ENCODE assay signal across 20 cellular contexts in the genomic region with DNA sequence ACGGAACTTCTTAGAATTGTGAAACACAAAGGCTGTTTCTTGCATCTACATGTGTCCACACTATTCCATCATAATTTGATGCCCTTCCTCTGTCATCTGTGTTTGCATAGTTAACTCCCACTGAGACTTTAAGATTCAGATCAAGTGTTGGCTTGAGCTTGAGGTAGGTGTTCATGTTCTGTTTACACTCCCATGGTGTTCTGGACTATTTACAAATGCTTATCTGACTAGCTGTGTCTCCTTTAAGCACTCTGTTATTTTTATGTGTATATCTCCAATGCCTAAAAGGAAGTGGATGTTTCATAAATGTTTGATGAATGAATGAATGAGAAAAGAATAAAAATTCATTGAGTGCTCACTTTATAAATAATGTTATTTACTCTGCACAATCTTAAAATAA.
"Had no signal": no experiment of that assay in that cellular context is flagged by ENCODE, and none has a peak within 500 bp of the region (broad histone marks: within the 10 kb centered on the region; RNA-seq: fewer than 3 reads in every experiment).

No MANE protein-coding gene starts in this region.

- DNase-seq: Kasumi-1, MV-4-11, NCI-H1048, NCI-H1105, NCI-H1436, NCI-H187, NCI-H2081, NCI-H2107, NCI-H2227 treated with DMSO at 0.1 percent for 48 hours, NCI-H524, NCI-H526 treated with DMSO at 0.1 percent for 48 hours, NCI-H774, Right ventricle myocardium superior, RPMI8226, SIG-M5 had no signal

- H3K27ac ChIP-seq: HL-60, KMS-11, SJSA1, SK-N-MC had no signal

- ATAC-seq: K562 had no signal
